Comparison of ENCODE assay signal across 10 cellular contexts in the genomic region with DNA sequence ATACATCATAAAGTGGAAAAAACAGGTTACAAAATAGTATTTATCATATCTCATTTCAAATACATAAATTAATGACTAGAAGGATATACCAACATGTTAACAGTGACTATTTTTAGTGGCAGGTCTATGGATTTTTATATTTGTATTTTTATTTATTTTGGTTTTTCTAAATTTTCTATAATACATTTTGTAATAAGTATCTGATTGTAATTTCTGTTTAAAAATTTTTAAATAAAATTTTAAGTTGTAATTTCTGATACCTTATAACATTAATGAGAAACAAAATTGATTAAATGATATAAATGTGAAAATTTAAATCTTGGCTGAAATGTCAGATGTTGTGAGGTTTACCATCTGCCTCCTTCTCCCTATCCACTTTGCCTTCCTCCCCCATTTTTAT. TPM values are rescaled to one million over a fixed set of nuclear protein-coding genes. Genes with fewer than 3 reads are reported as not detected.
A peak's percentile ranks its signal among the peaks of the same experiment; 100 is the strongest.
DNase-seq lines count a peak whose midpoint lies in the region; ATAC-seq, FAIRE-seq and TF ChIP-seq lines count a peak whose summit lies in the region.
"Had no signal": no experiment of that assay in that cellular context is flagged by ENCODE, and none has a peak within 500 bp of the region (broad histone marks: within the 10 kb centered on the region; RNA-seq: fewer than 3 reads in every experiment).

No MANE protein-coding gene starts in this region.

- peaks cover 70% of the 10 kb centered on the region for H4K20me1 ChIP-seq in Loucy (ENCODE audit: insufficient read depth, low read length, poor library complexity, severe bottlenecking)

- peak overlapping the region; percentile 77 for H3K4me2 ChIP-seq in Loucy (ENCODE audit: low read depth, low read length, poor library complexity, severe bottlenecking)

- peaks cover 16% of the 10 kb centered on the region for H3K4me1 ChIP-seq in CD8-positive, alpha-beta memory T cell (ENCODE audit: insufficient read depth, low read length)
- H3K4me1 ChIP-seq in Loucy (ENCODE audit: insufficient read depth, low read length, poor library complexity, severe bottlenecking): peaks cover 19% of the 10 kb centered on the region

- no peak overlapping the region for H3K4me3 ChIP-seq in CD8-positive, alpha-beta memory T cell (ENCODE audit: low read length)
- H3K4me3 ChIP-seq in Loucy (ENCODE audit: low read length, poor library complexity, severe bottlenecking): peak overlapping the region; percentile 100

- TF ChIP-seq CTCF in Loucy (conservative IDR thresholded peaks at IDR 0.05; ENCODE audit: low read length) (no peak), D721Med (IDR thresholded peaks at IDR 0.05; ENCODE audit: insufficient read depth, missing control alignments) (no peak)

- peaks cover 79% of the 10 kb centered on the region for H3K79me2 ChIP-seq in Loucy (ENCODE audit: insufficient read depth, low read length)

- H3K9me2 ChIP-seq in Loucy (replicated peaks; ENCODE audit: low read depth, low read length): no peaks in the 10 kb centered on the region

- peaks cover 29 to 51% (median 37%) of the 10 kb centered on the region in 3 donors for H3K4me1 Mint-ChIP-seq in CD8-positive, alpha-beta memory T cell
- H3K4me1 Mint-ChIP-seq in central memory CD8-positive, alpha-beta T cell: peaks cover 10% of the 10 kb centered on the region
- peaks cover 10 to 19% of the 10 kb centered on the region in 2 donors for H3K4me1 Mint-ChIP-seq in natural killer cell treated with Interleukin-12 subunit alpha and Interleukin-12 subunit beta and Interleukin-15 and Interleukin-18, amount 100 ng/mL, for 72 hours (ENCODE audit: low read depth in 2 of 2)

- H3K27ac ChIP-seq in CD8-positive, alpha-beta memory T cell (ENCODE audit: low read depth, low read length): no peak overlapping the region

- CTCF ChIA-PET in CD8-positive, alpha-beta memory T cell (lab: Charles Lee): no interaction called here

- H2AFZ ChIP-seq in Loucy (ENCODE audit: low read length): no peak overlapping the region

- H3K4me3 Mint-ChIP-seq in CD8-positive, alpha-beta memory T cell: peak overlapping the region in 6 of 7 donors; percentile 40 to 99 (median 74)
- peak overlapping the region; percentile 95 for H3K4me3 Mint-ChIP-seq in central memory CD8-positive, alpha-beta T cell
- peak overlapping the region; percentile 95 for H3K4me3 Mint-ChIP-seq in natural killer cell treated with Interleukin-12 subunit alpha and Interleukin-12 subunit beta and Interleukin-15 and Interleukin-18, amount 100 ng/mL, for 72 hours

- H3K36me3 ChIP-seq in CD8-positive, alpha-beta memory T cell (ENCODE audit: insufficient read depth, low read length): peaks cover 5% of the 10 kb centered on the region
- H3K36me3 ChIP-seq in Loucy (ENCODE audit: insufficient read depth, low read length): peaks cover 13% of the 10 kb centered on the region

- no peaks in the 10 kb centered on the region for H3K9me3 Mint-ChIP-seq in CD8-positive, alpha-beta memory T cell
- H3K9me3 Mint-ChIP-seq in central memory CD8-positive, alpha-beta T cell: no peaks in the 10 kb centered on the region
- no peaks in the 10 kb centered on the region for H3K9me3 Mint-ChIP-seq in natural killer cell treated with Interleukin-12 subunit alpha and Interleukin-12 subunit beta and Interleukin-15 and Interleukin-18, amount 100 ng/mL, for 72 hours

- no peak for ATAC-seq in central memory CD8-positive, alpha-beta T cell (replicated peaks; ENCODE audit: extremely low read depth, poor library complexity, severe bottlenecking)
- ATAC-seq in natural killer cell treated with Interleukin-12 subunit alpha and Interleukin-12 subunit beta and Interleukin-15 and Interleukin-18, amount 100 ng/mL, for 72 hours: no peak
- no peak for ATAC-seq in esophagus mucosa
- no peak for ATAC-seq in GM18870 (IDR thresholded peaks at IDR 0.05; ENCODE audit: unreplicated experiment)

- DNase-seq in CD8-positive, alpha-beta memory T cell: no peak
- DNase-seq in central memory CD8-positive, alpha-beta T cell (ENCODE audit: low spot score in 2 of 2): no peak
- DNase-seq in natural killer cell treated with Interleukin-12 subunit alpha and Interleukin-12 subunit beta and Interleukin-15 and Interleukin-18, amount 100 ng/mL, for 72 hours (ENCODE audit: low spot score): no peak
- DNase-seq in ureter (ENCODE audit: low spot score) (no peak), D721Med (ENCODE audit: insufficient read length, low spot score) (no peak)
- DNase-seq: OCI-M1, spleen had no signal

- no peaks in the 10 kb centered on the region for H3K27me3 ChIP-seq in CD8-positive, alpha-beta memory T cell (ENCODE audit: insufficient read depth, low read length, poor library complexity, severe bottlenecking)
- peaks cover 4% of the 10 kb centered on the region for H3K27me3 ChIP-seq in Loucy (ENCODE audit: insufficient read depth, low read length, poor library complexity, severe bottlenecking)
- H3K27me3 ChIP-seq: spleen had no signal

- peaks cover 0 to 1% of the 10 kb centered on the region in 2 donors for H3K27me3 Mint-ChIP-seq in CD8-positive, alpha-beta memory T cell
- no peaks in the 10 kb centered on the region for H3K27me3 Mint-ChIP-seq in central memory CD8-positive, alpha-beta T cell
- H3K27me3 Mint-ChIP-seq in natural killer cell treated with Interleukin-12 subunit alpha and Interleukin-12 subunit beta and Interleukin-15 and Interleukin-18, amount 100 ng/mL, for 72 hours: no peaks in the 10 kb centered on the region

- no peaks in the 10 kb centered on the region for H3F3A ChIP-seq in Loucy (ENCODE audit: low read depth)

- peaks cover 0 to 33% (median 0%) of the 10 kb centered on the region in 3 donors for H3K36me3 Mint-ChIP-seq in CD8-positive, alpha-beta memory T cell
- peaks cover 30% of the 10 kb centered on the region for H3K36me3 Mint-ChIP-seq in central memory CD8-positive, alpha-beta T cell (ENCODE audit: insufficient read depth)
- peaks cover 4% of the 10 kb centered on the region for H3K36me3 Mint-ChIP-seq in natural killer cell treated with Interleukin-12 subunit alpha and Interleukin-12 subunit beta and Interleukin-15 and Interleukin-18, amount 100 ng/mL, for 72 hours

- peak overlapping the region in 2 of 8 donors; percentile 70 to 98 for H3K27ac Mint-ChIP-seq in CD8-positive, alpha-beta memory T cell
- H3K27ac Mint-ChIP-seq in central memory CD8-positive, alpha-beta T cell (ENCODE audit: low read depth): no peak overlapping the region
- H3K27ac Mint-ChIP-seq in natural killer cell treated with Interleukin-12 subunit alpha and Interleukin-12 subunit beta and Interleukin-15 and Interleukin-18, amount 100 ng/mL, for 72 hours: peak overlapping the region in 1 of 2 donors; percentile 5

- no peaks in the 10 kb centered on the region for H3K9me3 ChIP-seq in CD8-positive, alpha-beta memory T cell (ENCODE audit: low read length)
- H3K9me3 ChIP-seq in Loucy (ENCODE audit: insufficient read depth, low read depth, low read length): no peaks in the 10 kb centered on the region
- H3K9me3 ChIP-seq: spleen had no signal

- peak overlapping the region; percentile 97 for H3K9ac ChIP-seq in Loucy (ENCODE audit: low read depth, low read length, poor library complexity, severe bottlenecking)

- FAIRE-seq in D721Med (lab: Jason Lieb, UNC): no peak

- POLR2A ChIA-PET in CD8-positive, alpha-beta memory T cell (lab: Charles Lee): no interaction called here

RNA-seq across cellular contexts. Expression of a gene that starts 2.5 kb away (rescaled TPM):
- total RNA-seq in CD8-positive, alpha-beta memory T cell: 100 to 1,000 TPM; 532 to 542 TPM
- 170 TPM for polyA plus RNA-seq in CD8-positive, alpha-beta memory T cell
- total RNA-seq in natural killer cell treated with Interleukin-12 subunit alpha and Interleukin-12 subunit beta and Interleukin-15 and Interleukin-18, amount 100 ng/mL, for 72 hours: 100 to 1,000 TPM; 403 to 406 TPM
- total RNA-seq in esophagus mucosa (192 TPM), ureter (308 TPM)

RNA-seq across cellular contexts. Expression of a gene that starts 15.6 kb away (rescaled TPM):
- 1 to 10 TPM; 3.7 to 3.8 TPM for total RNA-seq in CD8-positive, alpha-beta memory T cell
- not detected for polyA plus RNA-seq in CD8-positive, alpha-beta memory T cell
- 10 to 100 TPM in 1 of 2 donors, 1 to 10 TPM in 1; 2.5 to 10.4 TPM for total RNA-seq in natural killer cell treated with Interleukin-12 subunit alpha and Interleukin-12 subunit beta and Interleukin-15 and Interleukin-18, amount 100 ng/mL, for 72 hours
- total RNA-seq in esophagus mucosa (0.56 TPM), ureter (8.9 TPM)

RNA-seq across cellular contexts. Expression of a gene that starts 32.0 kb away (rescaled TPM):
- total RNA-seq in CD8-positive, alpha-beta memory T cell: 10 to 100 TPM; 16.5 to 16.7 TPM
- 7.4 TPM for polyA plus RNA-seq in CD8-positive, alpha-beta memory T cell
- 10 to 100 TPM; 14.7 to 16.8 TPM for total RNA-seq in natural killer cell treated with Interleukin-12 subunit alpha and Interleukin-12 subunit beta and Interleukin-15 and Interleukin-18, amount 100 ng/mL, for 72 hours
- total RNA-seq in esophagus mucosa (8.5 TPM), ureter (28.9 TPM)
